Comparison of ENCODE assay signal across 1 cellular context in the genomic region with DNA sequence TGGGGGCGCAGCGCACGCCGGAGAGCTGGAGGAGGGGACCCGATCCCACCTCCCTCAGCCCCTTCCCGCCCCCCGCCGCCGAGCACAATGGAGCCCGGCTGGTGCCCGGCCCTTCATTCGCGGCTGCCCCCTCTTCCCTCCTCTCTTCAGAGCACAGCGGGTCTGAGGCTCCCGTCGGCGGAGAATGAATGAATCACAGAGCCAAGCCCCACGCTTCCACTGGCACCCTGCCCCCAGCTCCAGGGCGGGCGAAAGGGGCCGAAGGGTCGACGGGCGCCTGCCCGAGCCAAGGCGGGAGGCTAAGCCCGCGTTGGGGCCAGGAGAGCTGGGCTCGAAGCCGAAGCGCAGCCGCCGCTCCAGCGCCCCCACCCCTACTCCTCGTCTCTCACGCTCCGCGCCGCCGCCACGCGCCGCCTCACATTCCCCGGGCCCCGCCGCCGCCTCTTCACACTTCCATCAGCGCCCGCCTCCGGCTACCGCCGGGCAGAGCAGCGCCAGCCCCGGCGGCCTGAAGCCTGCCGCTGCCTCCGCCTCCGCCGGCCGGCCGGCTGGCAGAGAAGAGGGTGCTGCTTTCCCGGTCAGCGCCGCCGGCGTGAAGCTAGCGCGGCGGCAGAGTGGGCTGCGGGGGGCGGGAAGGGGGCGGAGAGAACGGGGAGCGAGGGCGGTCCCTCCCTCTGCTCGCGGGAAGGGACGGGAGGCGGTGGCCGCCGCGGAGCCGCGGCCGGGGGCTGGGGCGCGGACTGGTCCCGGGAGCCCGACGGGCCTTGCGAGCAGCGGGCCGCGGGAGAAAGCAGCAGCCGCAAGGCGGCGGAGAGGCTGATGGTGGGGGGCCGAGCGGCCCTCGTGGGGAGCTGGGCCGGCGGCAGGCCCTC.
TF ChIP-seq lines count a peak whose summit lies in the region.

A gene with protein sequence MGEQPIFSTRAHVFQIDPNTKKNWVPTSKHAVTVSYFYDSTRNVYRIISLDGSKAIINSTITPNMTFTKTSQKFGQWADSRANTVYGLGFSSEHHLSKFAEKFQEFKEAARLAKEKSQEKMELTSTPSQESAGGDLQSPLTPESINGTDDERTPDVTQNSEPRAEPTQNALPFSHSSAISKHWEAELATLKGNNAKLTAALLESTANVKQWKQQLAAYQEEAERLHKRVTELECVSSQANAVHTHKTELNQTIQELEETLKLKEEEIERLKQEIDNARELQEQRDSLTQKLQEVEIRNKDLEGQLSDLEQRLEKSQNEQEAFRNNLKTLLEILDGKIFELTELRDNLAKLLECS (minus strand): TSS at position 616 of the 872 bp plus-strand sequence. CDS start 1,360 bp downstream, outside the sequence.

TF ChIP-seq in WTC11, 78 proteins besides CTCF, POLR2A, EP300 and RAD21 (continued from another document and continues in another):
- TF ChIP-seq, protein P1, sequence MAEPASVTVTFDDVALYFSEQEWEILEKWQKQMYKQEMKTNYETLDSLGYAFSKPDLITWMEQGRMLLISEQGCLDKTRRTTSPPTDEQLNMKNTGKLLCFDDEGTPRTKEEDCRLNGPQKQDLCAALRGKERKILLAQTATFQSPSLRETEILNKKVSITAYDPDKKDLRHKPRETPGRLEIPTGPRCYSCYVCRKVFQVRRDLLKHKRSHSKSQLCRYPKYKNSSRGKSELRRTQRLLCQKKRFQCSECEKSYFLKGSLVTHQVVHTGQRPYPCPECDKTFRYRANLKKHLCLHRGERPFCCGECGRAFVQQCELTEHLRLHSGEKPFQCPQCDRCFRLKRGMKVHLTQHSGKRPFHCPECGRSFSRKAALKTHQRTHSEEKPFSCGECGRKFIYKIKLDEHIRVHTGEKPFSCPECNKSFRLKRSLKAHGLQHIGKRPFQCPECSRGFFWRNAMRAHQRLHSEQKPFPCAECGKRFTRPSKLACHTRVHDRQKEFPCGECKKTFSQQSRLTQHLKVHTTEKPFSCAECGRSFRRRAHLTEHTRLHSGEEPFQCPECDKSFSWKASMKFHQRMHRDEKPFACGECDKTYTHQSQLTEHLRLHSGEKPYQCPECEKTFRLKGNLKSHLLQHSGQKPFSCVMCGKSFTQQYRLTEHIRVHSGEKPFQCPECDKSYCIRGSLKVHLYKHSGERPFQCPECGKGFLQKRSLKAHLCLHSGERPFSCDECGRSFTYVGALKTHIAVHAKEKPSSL (CRISPR knock-in tag; conservative IDR thresholded peaks at IDR 0.05), result no peak
- TF ChIP-seq, protein P2, sequence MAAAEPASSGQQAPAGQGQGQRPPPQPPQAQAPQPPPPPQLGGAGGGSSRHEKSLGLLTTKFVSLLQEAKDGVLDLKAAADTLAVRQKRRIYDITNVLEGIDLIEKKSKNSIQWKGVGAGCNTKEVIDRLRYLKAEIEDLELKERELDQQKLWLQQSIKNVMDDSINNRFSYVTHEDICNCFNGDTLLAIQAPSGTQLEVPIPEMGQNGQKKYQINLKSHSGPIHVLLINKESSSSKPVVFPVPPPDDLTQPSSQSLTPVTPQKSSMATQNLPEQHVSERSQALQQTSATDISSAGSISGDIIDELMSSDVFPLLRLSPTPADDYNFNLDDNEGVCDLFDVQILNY (CRISPR knock-in tag; IDR thresholded peaks at IDR 0.05), result peak; percentile 75
- TF ChIP-seq FOXP1 (CRISPR knock-in tag; IDR thresholded peaks at IDR 0.05; ENCODE audit: borderline replicate concordance) (no peak; the same call in 1 of the 2 replicates), ELF4 (CRISPR knock-in tag; IDR thresholded peaks at IDR 0.05; ENCODE audit: low read depth) (peak; percentile 72; the same call in 1 of the 2 replicates), JUN (CRISPR knock-in tag; IDR thresholded peaks at IDR 0.05) (no peak), GABPB1 (CRISPR knock-in tag; IDR thresholded peaks at IDR 0.05) (0 out of 2 replicates have a peak, but pooled peaks have one; percentile 6), ZNF263 (CRISPR knock-in tag; IDR thresholded peaks at IDR 0.05; ENCODE audit: low read depth) (no peak), CBFB (CRISPR knock-in tag; IDR thresholded peaks at IDR 0.05; ENCODE audit: low read depth) (no peak), ZNF281 (CRISPR knock-in tag; IDR thresholded peaks at IDR 0.05) (no peak; the same call in 1 of the 2 replicates), ZNF423 (CRISPR knock-in tag; IDR thresholded peaks at IDR 0.05) (no peak), ZNF416 (CRISPR knock-in tag; IDR thresholded peaks at IDR 0.05) (peak; percentile 45; the same call in 1 of the 2 replicates), TCF7 (CRISPR knock-in tag; IDR thresholded peaks at IDR 0.05; ENCODE audit: low read depth) (peak; percentile 39; the same call in 1 of the 2 replicates), ARID4B (CRISPR knock-in tag; IDR thresholded peaks at IDR 0.05; ENCODE audit: borderline replicate concordance) (no peak), JAZF1 (CRISPR knock-in tag; IDR thresholded peaks at IDR 0.05) (no peak), OVOL2 (CRISPR knock-in tag; IDR thresholded peaks at IDR 0.05; ENCODE audit: borderline replicate concordance) (no peak), FOXK1 (CRISPR knock-in tag; IDR thresholded peaks at IDR 0.05) (peak; percentile 35; the same call in 1 of the 2 replicates), KAT7 (CRISPR knock-in tag; IDR thresholded peaks at IDR 0.05; ENCODE audit: borderline replicate concordance) (0 out of 2 replicates have a peak, but pooled peaks have one; percentile 72), USF1 (CRISPR knock-in tag; IDR thresholded peaks at IDR 0.05) (no peak), TEAD4 (CRISPR knock-in tag; IDR thresholded peaks at IDR 0.05) (no peak), NFATC4 (CRISPR knock-in tag; IDR thresholded peaks at IDR 0.05) (no peak), MYBL2 (CRISPR knock-in tag; IDR thresholded peaks at IDR 0.05) (no peak; the same call in 1 of the 2 replicates), ZNF138 (CRISPR knock-in tag; conservative IDR thresholded peaks at IDR 0.05) (no peak)
- TF ChIP-seq, protein P3, sequence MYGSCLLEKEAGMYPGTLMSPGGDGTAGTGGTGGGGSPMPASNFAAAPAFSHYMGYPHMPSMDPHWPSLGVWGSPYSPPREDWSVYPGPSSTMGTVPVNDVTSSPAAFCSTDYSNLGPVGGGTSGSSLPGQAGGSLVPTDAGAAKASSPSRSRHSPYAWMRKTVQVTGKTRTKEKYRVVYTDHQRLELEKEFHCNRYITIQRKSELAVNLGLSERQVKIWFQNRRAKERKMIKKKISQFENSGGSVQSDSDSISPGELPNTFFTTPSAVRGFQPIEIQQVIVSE (CRISPR knock-in tag; IDR thresholded peaks at IDR 0.05; ENCODE audit: borderline replicate concordance), result no peak
- TF ChIP-seq, protein P4, sequence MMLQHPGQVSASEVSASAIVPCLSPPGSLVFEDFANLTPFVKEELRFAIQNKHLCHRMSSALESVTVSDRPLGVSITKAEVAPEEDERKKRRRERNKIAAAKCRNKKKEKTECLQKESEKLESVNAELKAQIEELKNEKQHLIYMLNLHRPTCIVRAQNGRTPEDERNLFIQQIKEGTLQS (CRISPR knock-in tag; conservative IDR thresholded peaks at IDR 0.05), result no peak
- TF ChIP-seq, protein P5, sequence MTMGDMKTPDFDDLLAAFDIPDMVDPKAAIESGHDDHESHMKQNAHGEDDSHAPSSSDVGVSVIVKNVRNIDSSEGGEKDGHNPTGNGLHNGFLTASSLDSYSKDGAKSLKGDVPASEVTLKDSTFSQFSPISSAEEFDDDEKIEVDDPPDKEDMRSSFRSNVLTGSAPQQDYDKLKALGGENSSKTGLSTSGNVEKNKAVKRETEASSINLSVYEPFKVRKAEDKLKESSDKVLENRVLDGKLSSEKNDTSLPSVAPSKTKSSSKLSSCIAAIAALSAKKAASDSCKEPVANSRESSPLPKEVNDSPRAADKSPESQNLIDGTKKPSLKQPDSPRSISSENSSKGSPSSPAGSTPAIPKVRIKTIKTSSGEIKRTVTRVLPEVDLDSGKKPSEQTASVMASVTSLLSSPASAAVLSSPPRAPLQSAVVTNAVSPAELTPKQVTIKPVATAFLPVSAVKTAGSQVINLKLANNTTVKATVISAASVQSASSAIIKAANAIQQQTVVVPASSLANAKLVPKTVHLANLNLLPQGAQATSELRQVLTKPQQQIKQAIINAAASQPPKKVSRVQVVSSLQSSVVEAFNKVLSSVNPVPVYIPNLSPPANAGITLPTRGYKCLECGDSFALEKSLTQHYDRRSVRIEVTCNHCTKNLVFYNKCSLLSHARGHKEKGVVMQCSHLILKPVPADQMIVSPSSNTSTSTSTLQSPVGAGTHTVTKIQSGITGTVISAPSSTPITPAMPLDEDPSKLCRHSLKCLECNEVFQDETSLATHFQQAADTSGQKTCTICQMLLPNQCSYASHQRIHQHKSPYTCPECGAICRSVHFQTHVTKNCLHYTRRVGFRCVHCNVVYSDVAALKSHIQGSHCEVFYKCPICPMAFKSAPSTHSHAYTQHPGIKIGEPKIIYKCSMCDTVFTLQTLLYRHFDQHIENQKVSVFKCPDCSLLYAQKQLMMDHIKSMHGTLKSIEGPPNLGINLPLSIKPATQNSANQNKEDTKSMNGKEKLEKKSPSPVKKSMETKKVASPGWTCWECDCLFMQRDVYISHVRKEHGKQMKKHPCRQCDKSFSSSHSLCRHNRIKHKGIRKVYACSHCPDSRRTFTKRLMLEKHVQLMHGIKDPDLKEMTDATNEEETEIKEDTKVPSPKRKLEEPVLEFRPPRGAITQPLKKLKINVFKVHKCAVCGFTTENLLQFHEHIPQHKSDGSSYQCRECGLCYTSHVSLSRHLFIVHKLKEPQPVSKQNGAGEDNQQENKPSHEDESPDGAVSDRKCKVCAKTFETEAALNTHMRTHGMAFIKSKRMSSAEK (CRISPR knock-in tag; IDR thresholded peaks at IDR 0.05; ENCODE audit: borderline replicate concordance), result no peak
- TF ChIP-seq, protein P6, sequence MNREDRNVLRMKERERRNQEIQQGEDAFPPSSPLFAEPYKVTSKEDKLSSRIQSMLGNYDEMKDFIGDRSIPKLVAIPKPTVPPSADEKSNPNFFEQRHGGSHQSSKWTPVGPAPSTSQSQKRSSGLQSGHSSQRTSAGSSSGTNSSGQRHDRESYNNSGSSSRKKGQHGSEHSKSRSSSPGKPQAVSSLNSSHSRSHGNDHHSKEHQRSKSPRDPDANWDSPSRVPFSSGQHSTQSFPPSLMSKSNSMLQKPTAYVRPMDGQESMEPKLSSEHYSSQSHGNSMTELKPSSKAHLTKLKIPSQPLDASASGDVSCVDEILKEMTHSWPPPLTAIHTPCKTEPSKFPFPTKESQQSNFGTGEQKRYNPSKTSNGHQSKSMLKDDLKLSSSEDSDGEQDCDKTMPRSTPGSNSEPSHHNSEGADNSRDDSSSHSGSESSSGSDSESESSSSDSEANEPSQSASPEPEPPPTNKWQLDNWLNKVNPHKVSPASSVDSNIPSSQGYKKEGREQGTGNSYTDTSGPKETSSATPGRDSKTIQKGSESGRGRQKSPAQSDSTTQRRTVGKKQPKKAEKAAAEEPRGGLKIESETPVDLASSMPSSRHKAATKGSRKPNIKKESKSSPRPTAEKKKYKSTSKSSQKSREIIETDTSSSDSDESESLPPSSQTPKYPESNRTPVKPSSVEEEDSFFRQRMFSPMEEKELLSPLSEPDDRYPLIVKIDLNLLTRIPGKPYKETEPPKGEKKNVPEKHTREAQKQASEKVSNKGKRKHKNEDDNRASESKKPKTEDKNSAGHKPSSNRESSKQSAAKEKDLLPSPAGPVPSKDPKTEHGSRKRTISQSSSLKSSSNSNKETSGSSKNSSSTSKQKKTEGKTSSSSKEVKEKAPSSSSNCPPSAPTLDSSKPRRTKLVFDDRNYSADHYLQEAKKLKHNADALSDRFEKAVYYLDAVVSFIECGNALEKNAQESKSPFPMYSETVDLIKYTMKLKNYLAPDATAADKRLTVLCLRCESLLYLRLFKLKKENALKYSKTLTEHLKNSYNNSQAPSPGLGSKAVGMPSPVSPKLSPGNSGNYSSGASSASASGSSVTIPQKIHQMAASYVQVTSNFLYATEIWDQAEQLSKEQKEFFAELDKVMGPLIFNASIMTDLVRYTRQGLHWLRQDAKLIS (CRISPR knock-in tag; IDR thresholded peaks at IDR 0.05; ENCODE audit: borderline replicate concordance), result 0 out of 2 replicates have a peak, but pooled peaks have one; percentile 45
